30 cellular contexts compared by ENCODE assay signal in genomic region chr2:133025004-133025403, GRCh38.
"Had no signal": no experiment of that assay in that cellular context is flagged by ENCODE, and none has a peak within 500 bp of the region (broad histone marks: within the 10 kb centered on the region; RNA-seq: fewer than 3 reads in every experiment).

No MANE protein-coding gene starts in this region.

- H3K36me3 ChIP-seq: adrenal gland, ascending aorta, cardiac muscle cell had no signal

- H3K4me3 ChIP-seq: adrenal gland, ascending aorta, cardiac muscle cell had no signal

- DNase-seq: activated B cell treated with CpG ODN at 0.5 μM for 24 hours; activated CD4-positive, alpha-beta memory T cell treated with anti-CD3 and anti-CD28 coated beads for 36 hours; activated CD4-positive, alpha-beta T cell treated with anti-CD3 and anti-CD28 coated beads for 4 hours; activated CD4-positive, alpha-beta T cell treated with anti-CD3 and anti-CD28 coated beads, Interleukin-2, amount 10 ng/mL, durations not matched to agents 24 days and 14 days; activated CD4-positive, alpha-beta T cell treated with anti-CD3 and anti-CD28 coated beads, Interleukin-2, amount 50 U/mL, for 1 hour; activated CD4-positive, alpha-beta T cell treated with anti-CD3 and anti-CD28 coated beads, Interleukin-2, amount 50 U/mL, for 4 hours; activated CD4-positive, CD25-positive, alpha-beta regulatory T cell treated with anti-CD3 and anti-CD28 coated beads, Interleukin-2, amount 50 U/mL, for 72 hours; activated CD8-positive, alpha-beta memory T cell treated with anti-CD3 and anti-CD28 coated beads, Interleukin-2, amount 50 U/mL, for 4 hours; activated CD8-positive, alpha-beta T cell treated with anti-CD3 and anti-CD28 coated beads for 36 hours; activated effector memory CD4-positive, alpha-beta T cell treated with anti-CD3 and anti-CD28 coated beads, Interleukin-2, amount 50 U/mL, for 16 hours; activated gamma-delta T cell treated with Interleukin-2 at 50 U/mL for 16 hours; activated naive CD4-positive, alpha-beta T cell; activated naive CD4-positive, alpha-beta T cell treated with anti-CD3 and anti-CD28 coated beads for 36 hours; activated naive CD4-positive, alpha-beta T cell treated with anti-CD3 and anti-CD28 coated beads, Interleukin-2, amount 50 U/mL, for 16 hours; activated naive CD8-positive, alpha-beta T cell treated with anti-CD3 and anti-CD28 coated beads for 36 hours; activated T-cell treated with anti-CD3 and anti-CD28 coated beads for 4 hours; activated T-cell treated with anti-CD3 and anti-CD28 coated beads, Interleukin-2, amount 50 U/mL, for 1 hour; activated T-cell treated with anti-CD3 and anti-CD28 coated beads, Interleukin-2, amount 50 U/mL, for 4 hours; activated T-cell treated with anti-CD3 and anti-CD28 coated beads, Interleukin-2, amount 50 U/mL, for 72 hours; adrenal gland; amygdala; anterior cingulate cortex; caudate nucleus; cerebellar nuclear complex; T-helper 1 cell; T-helper 2 cell; T-helper 9 cell had no signal

- H3K27ac ChIP-seq: adrenal gland, ascending aorta, cardiac muscle cell, VCaP had no signal

- H3K9me3 ChIP-seq: adrenal gland, ascending aorta had no signal

- H3K4me1 ChIP-seq: adrenal gland, ascending aorta had no signal

- H3K27me3 ChIP-seq: adrenal gland, ascending aorta, cardiac muscle cell had no signal
